1 cellular context compared by ENCODE assay signal in the genomic region with DNA sequence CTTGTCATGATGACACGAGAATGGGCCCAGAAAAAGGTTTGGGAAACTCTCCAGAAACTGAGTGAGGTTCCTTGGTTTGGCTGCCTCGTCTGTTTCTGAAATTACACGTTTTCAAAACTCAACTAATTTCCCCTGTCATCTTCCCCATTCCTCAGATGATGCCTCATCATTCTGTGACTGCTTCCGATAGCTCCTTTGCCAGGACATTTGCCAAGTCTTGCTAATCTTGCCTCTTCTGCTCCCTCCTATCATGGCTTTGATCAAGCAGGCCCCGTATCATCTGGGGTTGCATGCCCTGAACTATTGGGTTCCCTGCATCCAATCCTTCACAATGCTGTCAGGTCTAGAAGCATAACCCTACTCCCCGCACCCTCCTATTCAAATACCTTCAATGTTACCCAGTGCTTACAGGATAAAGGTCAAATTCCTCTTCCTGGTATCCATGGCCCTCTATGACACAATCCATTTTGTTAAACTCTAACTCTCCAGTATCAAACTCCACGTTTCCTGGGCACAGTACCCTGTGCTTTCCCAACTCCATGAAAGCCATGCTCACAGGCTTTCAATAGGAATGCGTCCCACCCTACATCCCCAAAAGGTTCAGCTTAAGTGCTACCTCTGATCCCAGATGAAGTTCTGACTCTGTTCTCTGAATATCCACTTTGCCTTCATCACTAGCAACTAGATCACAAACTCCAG.
TF ChIP-seq lines count a peak whose summit lies in the region.

No MANE protein-coding gene starts in this region.

TF ChIP-seq in GM12878, 131 proteins besides CTCF, POLR2A, EP300 and RAD21:
- TF ChIP-seq STAT1 (conservative IDR thresholded peaks at IDR 0.05), result no peak
- TF ChIP-seq SREBF1 (IDR thresholded peaks at IDR 0.05; ENCODE audit: low read length), result no peak
- no peak for TF ChIP-seq NFXL1 (IDR thresholded peaks at IDR 0.05; ENCODE audit: borderline replicate concordance)
- TF ChIP-seq SMARCA5 (IDR thresholded peaks at IDR 0.05), result no peak
- TF ChIP-seq IKZF2 (IDR thresholded peaks at IDR 0.05), result no peak
- TF ChIP-seq FOXM1 (IDR thresholded peaks at IDR 0.05; ENCODE audit: low read depth, low read length), result no peak
- no peak for TF ChIP-seq SUPT20H (IDR thresholded peaks at IDR 0.05; ENCODE audit: borderline replicate concordance, control insufficient read depth, low read depth, low read length)
- TF ChIP-seq TARDBP (IDR thresholded peaks at IDR 0.05; ENCODE audit: borderline replicate concordance), result no peak
- TF ChIP-seq MYB (IDR thresholded peaks at IDR 0.05; ENCODE audit: borderline replicate concordance, low read depth, low read length), result no peak
- TF ChIP-seq NRF1 (conservative IDR thresholded peaks at IDR 0.05; ENCODE audit: low read depth, low read length), result no peak
- TF ChIP-seq, protein P1, sequence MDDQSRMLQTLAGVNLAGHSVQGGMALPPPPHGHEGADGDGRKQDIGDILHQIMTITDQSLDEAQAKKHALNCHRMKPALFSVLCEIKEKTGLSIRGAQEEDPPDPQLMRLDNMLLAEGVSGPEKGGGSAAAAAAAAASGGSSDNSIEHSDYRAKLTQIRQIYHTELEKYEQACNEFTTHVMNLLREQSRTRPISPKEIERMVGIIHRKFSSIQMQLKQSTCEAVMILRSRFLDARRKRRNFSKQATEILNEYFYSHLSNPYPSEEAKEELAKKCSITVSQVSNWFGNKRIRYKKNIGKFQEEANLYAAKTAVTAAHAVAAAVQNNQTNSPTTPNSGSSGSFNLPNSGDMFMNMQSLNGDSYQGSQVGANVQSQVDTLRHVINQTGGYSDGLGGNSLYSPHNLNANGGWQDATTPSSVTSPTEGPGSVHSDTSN (IDR thresholded peaks at IDR 0.05; ENCODE audit: insufficient replicate concordance, low read depth, low read length), result no peak
- no peak for TF ChIP-seq RB1 (IDR thresholded peaks at IDR 0.05; ENCODE audit: borderline replicate concordance)
- no peak for TF ChIP-seq NR2F1 (conservative IDR thresholded peaks at IDR 0.05)
- no peak for TF ChIP-seq JUNB (IDR thresholded peaks at IDR 0.05)
- no peak for TF ChIP-seq NFYA (IDR thresholded peaks at IDR 0.05; ENCODE audit: borderline replicate concordance, low read depth, low read length)
- TF ChIP-seq BRCA1 (IDR thresholded peaks at IDR 0.05; ENCODE audit: low read depth, low read length), result no peak
- no peak for TF ChIP-seq IRF5 (IDR thresholded peaks at IDR 0.05; ENCODE audit: borderline replicate concordance)
- no peak for TF ChIP-seq GABPA (IDR thresholded peaks at IDR 0.05; ENCODE audit: low read depth)
